ENCODE assay signal across 6 cellular contexts in the genomic region with DNA sequence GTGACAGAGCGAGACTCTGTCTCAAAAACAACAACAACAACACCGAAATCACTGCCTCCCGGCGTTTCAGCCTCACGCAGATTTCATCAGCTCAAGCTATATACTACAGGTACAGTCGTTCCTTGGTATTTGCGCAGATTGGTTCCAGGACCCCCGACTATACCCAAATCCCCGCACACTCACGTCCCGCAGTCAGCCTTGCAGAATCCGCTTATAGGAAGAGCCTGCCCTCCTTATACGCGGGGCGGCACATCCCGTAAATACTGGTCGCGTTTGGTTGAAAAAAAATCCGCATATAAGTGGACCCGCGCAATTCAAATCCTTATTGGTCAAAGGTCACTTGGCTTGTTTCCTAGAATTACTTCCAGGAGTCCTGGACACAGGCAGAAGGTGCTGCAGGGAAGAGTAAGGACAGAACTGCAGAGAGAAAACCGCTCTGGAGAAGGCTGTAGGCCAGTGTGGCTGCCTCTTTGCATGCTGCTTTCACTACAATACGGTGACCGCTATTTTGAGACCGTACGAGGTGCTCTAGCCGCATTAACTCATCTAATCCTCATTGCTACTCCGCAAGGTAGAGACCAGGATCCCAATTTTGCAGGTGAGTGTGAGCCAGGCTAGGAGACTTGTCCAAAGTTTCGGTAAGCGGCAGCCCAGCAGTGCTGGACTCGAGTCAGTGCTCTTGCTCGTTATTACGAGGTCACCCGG. TPM values are rescaled to one million over a fixed set of nuclear protein-coding genes. Genes with fewer than 3 reads are reported as not detected.
A peak's percentile ranks its signal among the peaks of the same experiment; 100 is the strongest.
DNase-seq lines count a peak whose midpoint lies in the region; ATAC-seq and TF ChIP-seq lines count a peak whose summit lies in the region.

No MANE protein-coding gene starts in this region.

- H3K27ac ChIP-seq in PC-3 (ENCODE audit: low read length) (peak overlapping the region; percentile 61), right atrium auricular region (peak overlapping the region; percentile 87 to 88)

- DNase-seq in PC-3 (no peak), right atrium auricular region (ENCODE audit: low spot score) (no peak), type B pancreatic cell (ENCODE audit: extremely low spot score, unreplicated experiment) (no peak)

- peaks cover 15% of the 10 kb centered on the region for H3K4me1 ChIP-seq in ES-I3 (ENCODE audit: insufficient read depth, low read length)
- H3K4me1 ChIP-seq in PC-3 (ENCODE audit: insufficient read depth, low read length), result peaks cover 3% of the 10 kb centered on the region; the same call in 1 of the 2 replicates
- H3K4me1 ChIP-seq in right atrium auricular region, result peaks cover 0 to 46% of the 10 kb centered on the region in 2 donors

- H3K9me2 ChIP-seq in PC-3 (replicated peaks; ENCODE audit: low read length), result no peaks in the 10 kb centered on the region

- H2AFZ ChIP-seq in PC-3 (ENCODE audit: low read length), result peak overlapping the region; percentile 69; the same call in 1 of the 2 replicates

- H3K4me3 ChIP-seq in PC-3 (ENCODE audit: low read length) (peak overlapping the region; percentile 91), right atrium auricular region (peak overlapping the region; percentile 71 to 81)

- H3K36me3 ChIP-seq in ES-I3 (ENCODE audit: insufficient read depth, low read length) (peaks cover 10% of the 10 kb centered on the region), PC-3 (ENCODE audit: low read depth, low read length) (peaks cover 13% of the 10 kb centered on the region), right atrium auricular region (peaks cover 30% of the 10 kb centered on the region)

- peak overlapping the region; percentile 98 for H3K4me2 ChIP-seq in PC-3 (ENCODE audit: low read length)

- no peaks in the 10 kb centered on the region for H3K27me3 ChIP-seq in PC-3 (ENCODE audit: low read length)
- no peaks in the 10 kb centered on the region for H3K27me3 ChIP-seq in right atrium auricular region

- ATAC-seq in PC-3, result peak; percentile 13; the same call in 1 of the 2 replicates
- no peak for ATAC-seq in HG03460 (IDR thresholded peaks at IDR 0.05; ENCODE audit: unreplicated experiment)
- no peak for ATAC-seq in HG02588 (IDR thresholded peaks at IDR 0.05; ENCODE audit: unreplicated experiment)

- H3K4me3 Mint-ChIP-seq in type B pancreatic cell, result peak overlapping the region; percentile 92

- H3K27ac Mint-ChIP-seq in type B pancreatic cell, result peak overlapping the region; percentile 67

- H3K4me1 Mint-ChIP-seq in type B pancreatic cell (ENCODE audit: unreplicated experiment), result no peaks in the 10 kb centered on the region

- TF ChIP-seq CTCF in PC-3 (conservative IDR thresholded peaks at IDR 0.05; ENCODE audit: low read depth, low read length) (no peak), right atrium auricular region (IDR thresholded peaks at IDR 0.05) (no peak), type B pancreatic cell (conservative IDR thresholded peaks at IDR 0.05) (no peak)

- peak overlapping the region; percentile 90 for H3K9ac ChIP-seq in ES-I3 (ENCODE audit: low read depth, low read length)
- H3K9ac ChIP-seq in PC-3 (ENCODE audit: low read length), result peak overlapping the region; percentile 99

- H3K9me3 ChIP-seq in ES-I3 (ENCODE audit: control insufficient read depth, insufficient read depth, low read length), result no peaks in the 10 kb centered on the region
- no peaks in the 10 kb centered on the region for H3K9me3 ChIP-seq in PC-3 (ENCODE audit: low read length)
- no peaks in the 10 kb centered on the region for H3K9me3 ChIP-seq in right atrium auricular region

- BruUV-seq in PC-3 (replicated peaks; lab: Mats Ljungman, UMichigan), result TSS peak; percentile 67

- H3K27me3 Mint-ChIP-seq in type B pancreatic cell, result no peaks in the 10 kb centered on the region

- peaks cover 14% of the 10 kb centered on the region for H3K36me3 Mint-ChIP-seq in type B pancreatic cell

- H4K20me1 ChIP-seq in PC-3 (ENCODE audit: low read length), result peaks cover 16% of the 10 kb centered on the region; the same call in 1 of the 2 replicates

- peaks cover 55% of the 10 kb centered on the region for H3K79me2 ChIP-seq in PC-3 (ENCODE audit: low read length)

- CTCF ChIA-PET in PC-3 (lab: Charles Lee), result no interaction called here

- POLR2A ChIA-PET in PC-3 (lab: Charles Lee; ENCODE audit: unreplicated experiment), result no interaction called here

- intact Hi-C loops in PC-3 (cut with micrococcal nuclease), result no loop called here

- H3K9me3 Mint-ChIP-seq in type B pancreatic cell, result no peaks in the 10 kb centered on the region

- H3F3A ChIP-seq in PC-3 (ENCODE audit: low read length, unreplicated experiment), result no peaks in the 10 kb centered on the region

RNA-seq across cellular contexts. Expression of a gene that starts 0.7 kb away (rescaled TPM):
- total RNA-seq in PC-3 (2014; rRNA removed) (158 and 228 TPM in 2 replicates), right atrium auricular region (100 to 1,000 TPM; 478 to 774 TPM), type B pancreatic cell (ENCODE audit: low replicate concordance) (86.3 and 103 TPM in 2 replicates)

RNA-seq across cellular contexts. Expression of a gene that starts 37.9 kb away (rescaled TPM):
- total RNA-seq in PC-3 (2014; rRNA removed) (69.7 and 85.3 TPM in 2 replicates), right atrium auricular region (10 to 100 TPM; 85.5 to 93.9 TPM), type B pancreatic cell (ENCODE audit: low replicate concordance) (91.9 and 97.6 TPM in 2 replicates)

RNA-seq across cellular contexts. Expression of a gene that starts 38.2 kb away (rescaled TPM):
- total RNA-seq in PC-3 (2014; rRNA removed), result 23.7 and 31.6 TPM in 2 replicates
- total RNA-seq in right atrium auricular region, result 10 to 100 TPM; 15.3 to 18.1 TPM
- total RNA-seq in type B pancreatic cell (ENCODE audit: low replicate concordance), result 24.4 and 25.3 TPM in 2 replicates

RNA-seq across cellular contexts. Expression of a gene that starts 45.7 kb away (rescaled TPM):
- 4.9 and 7.0 TPM in 2 replicates for total RNA-seq in PC-3 (2014; rRNA removed)
- 1 to 10 TPM; 4.7 TPM for total RNA-seq in right atrium auricular region
- 14.0 and 19.3 TPM in 2 replicates for total RNA-seq in type B pancreatic cell (ENCODE audit: low replicate concordance)

RNA-seq across cellular contexts. Expression of a gene that starts 45.9 kb away (rescaled TPM):
- 19.7 and 29.1 TPM in 2 replicates for total RNA-seq in PC-3 (2014; rRNA removed)
- 10 to 100 TPM; 22.3 to 25.7 TPM for total RNA-seq in right atrium auricular region
- 77.8 and 78.3 TPM in 2 replicates for total RNA-seq in type B pancreatic cell (ENCODE audit: low replicate concordance)
